Comparison of ENCODE assay signal across 1 cellular context in genomic region chr17:7215136-7215638, GRCh38.
TF ChIP-seq lines count a peak whose summit lies in the region.

No MANE protein-coding gene starts in this region.

TF ChIP-seq in K562, 482 proteins besides CTCF, POLR2A, EP300 and RAD21:
- TF ChIP-seq, protein P1, sequence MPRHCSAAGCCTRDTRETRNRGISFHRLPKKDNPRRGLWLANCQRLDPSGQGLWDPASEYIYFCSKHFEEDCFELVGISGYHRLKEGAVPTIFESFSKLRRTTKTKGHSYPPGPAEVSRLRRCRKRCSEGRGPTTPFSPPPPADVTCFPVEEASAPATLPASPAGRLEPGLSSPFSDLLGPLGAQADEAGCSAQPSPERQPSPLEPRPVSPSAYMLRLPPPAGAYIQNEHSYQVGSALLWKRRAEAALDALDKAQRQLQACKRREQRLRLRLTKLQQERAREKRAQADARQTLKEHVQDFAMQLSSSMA (CRISPR knock-in tag; IDR thresholded peaks at IDR 0.05), result no peak
- TF ChIP-seq JUN (IDR thresholded peaks at IDR 0.05; ENCODE audit: borderline replicate concordance, low read depth, low read length) (0 out of 2 replicates have a peak, but pooled peaks have one; percentile 8), JUN (CRISPR knock-in tag; IDR thresholded peaks at IDR 0.05; ENCODE audit: borderline replicate concordance) (no peak), DACH1 (IDR thresholded peaks at IDR 0.05; ENCODE audit: partially characterized antibody) (no peak), CXXC5 (CRISPR knock-in tag; IDR thresholded peaks at IDR 0.05) (no peak), RHOXF2B (CRISPR knock-in tag; conservative IDR thresholded peaks at IDR 0.05) (no peak), ZMIZ1 (IDR thresholded peaks at IDR 0.05; ENCODE audit: low read depth in 2 of 2, low read length in 2 of 2) (0 out of 4 replicates have a peak, but pooled peaks of 1 of the 2 experiments have one; percentile 3), GTF2B (IDR thresholded peaks at IDR 0.05; ENCODE audit: extremely low read depth, insufficient read length) (no peak), POLR3G (IDR thresholded peaks at IDR 0.05; ENCODE audit: extremely low read depth, insufficient read length, insufficient replicate concordance) (no peak), TFE3 (CRISPR knock-in tag; IDR thresholded peaks at IDR 0.05) (no peak), CREM (IDR thresholded peaks at IDR 0.05; ENCODE audit: low read depth) (peak; percentile 60; the same call in 1 of the 2 replicates), BHLHE40 (IDR thresholded peaks at IDR 0.05; ENCODE audit: low read length) (0 out of 2 replicates have a peak, but pooled peaks have one; percentile 3), ZNF75A (CRISPR knock-in tag; IDR thresholded peaks at IDR 0.05) (no peak), ZNF197 (CRISPR knock-in tag; IDR thresholded peaks at IDR 0.05; ENCODE audit: low read depth) (peak; percentile 90), HCFC1 (IDR thresholded peaks at IDR 0.05; ENCODE audit: low read depth, low read length) (0 out of 2 replicates have a peak, but pooled peaks have one; percentile 99), AFF1 (IDR thresholded peaks at IDR 0.05; ENCODE audit: low read depth in 1 of 2, partially characterized antibody in 2 of 2) (peak in 1 of 2 experiments; percentile 99), MBD2 (IDR thresholded peaks at IDR 0.05; ENCODE audit: borderline replicate concordance, low read depth) (0 out of 2 replicates have a peak, but pooled peaks have one; percentile 3), SIX5 (IDR thresholded peaks at IDR 0.05; ENCODE audit: borderline replicate concordance in 1 of 2, insufficient read depth in 1 of 2, low read depth in 1 of 2, low read length in 2 of 2) (peak in 1 of 2 experiments; percentile 93; a peak in 1 of 4 replicates), ZBTB7A (IDR thresholded peaks at IDR 0.05; ENCODE audit: borderline replicate concordance, control insufficient read depth, low read depth, low read length) (peak; percentile 18; the same call in 1 of the 2 replicates), MAZ (CRISPR knock-in tag; conservative IDR thresholded peaks at IDR 0.05 in 1 of 2, IDR thresholded peaks at IDR 0.05 in 1 of 2) (0 out of 4 replicates have a peak, but pooled peaks of 1 of the 2 experiments have one; percentile 3), NR3C1 (CRISPR knock-in tag; IDR thresholded peaks at IDR 0.05) (no peak), HNRNPK (IDR thresholded peaks at IDR 0.05; ENCODE audit: low read depth, low read length, poor library complexity, severe bottlenecking) (no peak), ZFX (CRISPR knock-in tag; IDR thresholded peaks at IDR 0.05) (peak; percentile 20; the same call in 1 of the 2 replicates), ZNF143 (CRISPR knock-in tag; IDR thresholded peaks at IDR 0.05) (peak; percentile 98), CREB3L1 (IDR thresholded peaks at IDR 0.05; ENCODE audit: borderline replicate concordance, low read depth) (peak; percentile 89)
- TF ChIP-seq, protein P2, sequence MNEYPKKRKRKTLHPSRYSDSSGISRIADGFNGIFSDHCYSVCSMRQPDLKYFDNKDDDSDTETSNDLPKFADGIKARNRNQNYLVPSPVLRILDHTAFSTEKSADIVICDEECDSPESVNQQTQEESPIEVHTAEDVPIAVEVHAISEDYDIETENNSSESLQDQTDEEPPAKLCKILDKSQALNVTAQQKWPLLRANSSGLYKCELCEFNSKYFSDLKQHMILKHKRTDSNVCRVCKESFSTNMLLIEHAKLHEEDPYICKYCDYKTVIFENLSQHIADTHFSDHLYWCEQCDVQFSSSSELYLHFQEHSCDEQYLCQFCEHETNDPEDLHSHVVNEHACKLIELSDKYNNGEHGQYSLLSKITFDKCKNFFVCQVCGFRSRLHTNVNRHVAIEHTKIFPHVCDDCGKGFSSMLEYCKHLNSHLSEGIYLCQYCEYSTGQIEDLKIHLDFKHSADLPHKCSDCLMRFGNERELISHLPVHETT (CRISPR knock-in tag; conservative IDR thresholded peaks at IDR 0.05 in 1 of 2, IDR thresholded peaks at IDR 0.05 in 1 of 2), result 0 out of 4 replicates have a peak, but pooled peaks of 1 of the 2 experiments have one; percentile 53
